In genomic region chr17:8073627-8074485, GRCh38 we compare ENCODE assay signal across 8 cellular contexts. TPM values are rescaled to one million over a fixed set of nuclear protein-coding genes. Genes with fewer than 3 reads are reported as not detected.
DNase-seq lines count a peak whose midpoint lies in the region; ATAC-seq and TF ChIP-seq lines count a peak whose summit lies in the region.

No MANE protein-coding gene starts in this region.

- H2AFZ ChIP-seq in mesenchymal stem cell (ENCODE audit: low read depth, low read length) = no peak overlapping the region

- H3K79me1 ChIP-seq in mesenchymal stem cell (replicated peaks; ENCODE audit: low read length, poor library complexity, severe bottlenecking) = no peaks in the 10 kb centered on the region

- ATAC-seq in activated CD8-positive, alpha-beta T cell treated with anti-CD3 and anti-CD28 coated beads for 36 hours = peak; percentile 92
- peak; percentile 95 for ATAC-seq in effector memory CD8-positive, alpha-beta T cell (replicated peaks)
- ATAC-seq in GM18861 (IDR thresholded peaks at IDR 0.05; ENCODE audit: unreplicated experiment) = no peak

- no peak overlapping the region for H2BK12ac ChIP-seq in mesenchymal stem cell (ENCODE audit: low read length in 2 of 2)

- CTCF ChIA-PET in activated CD8-positive, alpha-beta T cell treated with anti-CD3 and anti-CD28 coated beads for 36 hours (lab: Charles Lee) = interaction anchor here (0.6 to 12.2 kb wide), 50 partner anchors 10 to 303 kb away, joined by 3 to 360 read pairs (median 4); partner anchors contain the start of genes ALOX12B, ALOXE3, CNTROB and CTC1

- intact Hi-C loops in activated CD8-positive, alpha-beta T cell treated with anti-CD3 and anti-CD28 coated beads for 36 hours (cut with micrococcal nuclease) = no loop called here

- no peak overlapping the region for H3K9ac ChIP-seq in mesenchymal stem cell (ENCODE audit: low read length)

- H3K27ac Mint-ChIP-seq in activated CD8-positive, alpha-beta T cell treated with anti-CD3 and anti-CD28 coated beads for 36 hours = peak overlapping the region; percentile 46
- peak overlapping the region; percentile 20 to 46 for H3K27ac Mint-ChIP-seq in effector memory CD8-positive, alpha-beta T cell

- peak; percentile 46 for DNase-seq in AG10803 (ENCODE audit: low read depth)
- DNase-seq in GM20000 (ENCODE audit: low spot score) = peak; percentile 92
- peak; percentile 47 for DNase-seq in NCI-H510A treated with DMSO at 0.1 percent for 48 hours (lab: John Stamatoyannopoulos, UW)
- peak; percentile 88 for DNase-seq in activated CD8-positive, alpha-beta T cell treated with anti-CD3 and anti-CD28 coated beads for 36 hours
- DNase-seq in effector memory CD8-positive, alpha-beta T cell = peak; percentile 81 to 84 (median 81)
- peak; percentile 62 for DNase-seq in mesenchymal stem cell
- peak; percentile 76 for DNase-seq in stimulated activated CD8-positive, alpha-beta memory T cell treated with anti-CD3 and anti-CD28 coated beads, Interleukin-4, amount 100 ng/mL, for 24 hours (ENCODE audit: low read depth)

- peak overlapping the region; percentile 69 for H3K4me3 Mint-ChIP-seq in activated CD8-positive, alpha-beta T cell treated with anti-CD3 and anti-CD28 coated beads for 36 hours
- H3K4me3 Mint-ChIP-seq in effector memory CD8-positive, alpha-beta T cell = peak overlapping the region; percentile 64 to 74

- H2BK15ac ChIP-seq in mesenchymal stem cell (ENCODE audit: low read depth, poor library complexity, severe bottlenecking) = no peak overlapping the region

- no peak overlapping the region for H4K91ac ChIP-seq in mesenchymal stem cell (ENCODE audit: low read length)

- peaks cover 10% of the 10 kb centered on the region for H3K4me1 ChIP-seq in mesenchymal stem cell (ENCODE audit: control insufficient read depth, insufficient read depth, low read depth, low read length)

- peaks cover 39% of the 10 kb centered on the region for H3K27me3 Mint-ChIP-seq in activated CD8-positive, alpha-beta T cell treated with anti-CD3 and anti-CD28 coated beads for 36 hours
- peaks cover 62 to 73% of the 10 kb centered on the region in 2 donors for H3K27me3 Mint-ChIP-seq in effector memory CD8-positive, alpha-beta T cell

- H3K23ac ChIP-seq in mesenchymal stem cell (ENCODE audit: low read length in 2 of 2) = no peak overlapping the region

- H2AK5ac ChIP-seq in mesenchymal stem cell (ENCODE audit: low read length, severe bottlenecking) = no peak overlapping the region

- no peaks in the 10 kb centered on the region for H3K36me3 ChIP-seq in mesenchymal stem cell (ENCODE audit: control insufficient read depth in 1 of 2, insufficient read depth in 2 of 2, low read depth in 1 of 2, low read length in 2 of 2)

- POLR2A ChIA-PET in activated CD8-positive, alpha-beta T cell treated with anti-CD3 and anti-CD28 coated beads for 36 hours (lab: Charles Lee) = interaction anchor here (0.7 to 4.1 kb wide), 5 partner anchors 13 to 175 kb away, joined by 3 to 16 read pairs (median 3); partner anchors contain the start of genes CTC1 and PFAS

- no peak overlapping the region for H3K18ac ChIP-seq in mesenchymal stem cell (ENCODE audit: low read depth in 1 of 2, low read length in 2 of 2)

- H3K36me3 Mint-ChIP-seq in activated CD8-positive, alpha-beta T cell treated with anti-CD3 and anti-CD28 coated beads for 36 hours (ENCODE audit: low read depth) = no peaks in the 10 kb centered on the region
- peaks cover 3% of the 10 kb centered on the region for H3K36me3 Mint-ChIP-seq in effector memory CD8-positive, alpha-beta T cell (ENCODE audit: insufficient read depth)

- H4K8ac ChIP-seq in mesenchymal stem cell (ENCODE audit: low read length) = no peak overlapping the region

- H3K4me1 Mint-ChIP-seq in activated CD8-positive, alpha-beta T cell treated with anti-CD3 and anti-CD28 coated beads for 36 hours (ENCODE audit: low read depth) = peaks cover 19% of the 10 kb centered on the region
- H3K4me1 Mint-ChIP-seq in effector memory CD8-positive, alpha-beta T cell (ENCODE audit: low read depth in 2 of 2) = peaks cover 18 to 24% of the 10 kb centered on the region in 2 donors

- H3K4me3 ChIP-seq in AG10803 (ENCODE audit: low read length) = no peak overlapping the region
- no peak overlapping the region for H3K4me3 ChIP-seq in mesenchymal stem cell (ENCODE audit: insufficient read depth in 1 of 2, low read depth in 1 of 2, low read length in 2 of 2)

- H3K4me2 ChIP-seq in mesenchymal stem cell (ENCODE audit: low read length, poor library complexity, severe bottlenecking) = no peak overlapping the region

- H3K9me3 ChIP-seq in mesenchymal stem cell (ENCODE audit: control insufficient read depth, low read length) = no peaks in the 10 kb centered on the region

- peaks cover 86 to 88% of the 10 kb centered on the region in 2 experiments for H3K27me3 ChIP-seq in mesenchymal stem cell (ENCODE audit: control insufficient read depth in 1 of 2, insufficient read depth in 1 of 2, low read length in 2 of 2)

- H3K4ac ChIP-seq in mesenchymal stem cell (ENCODE audit: low read depth in 1 of 2, low read length in 2 of 2) = no peak overlapping the region

- no peaks in the 10 kb centered on the region for H3K9me3 Mint-ChIP-seq in activated CD8-positive, alpha-beta T cell treated with anti-CD3 and anti-CD28 coated beads for 36 hours
- no peaks in the 10 kb centered on the region for H3K9me3 Mint-ChIP-seq in effector memory CD8-positive, alpha-beta T cell

- no peak overlapping the region for H2BK120ac ChIP-seq in mesenchymal stem cell (ENCODE audit: low read depth, low read length)

- H3K14ac ChIP-seq in mesenchymal stem cell (ENCODE audit: low read length in 2 of 2) = no peak overlapping the region

- TF ChIP-seq CTCF in AG10803 (conservative IDR thresholded peaks at IDR 0.05; ENCODE audit: low read length) (peak; percentile 80), GM20000 (IDR thresholded peaks at IDR 0.05; ENCODE audit: extremely low read depth, missing control alignments) (peak; percentile 96)
- peak; percentile 86 for TF ChIP-seq CTCF in activated CD8-positive, alpha-beta T cell treated with anti-CD3 and anti-CD28 coated beads for 36 hours (IDR thresholded peaks at IDR 0.05)

- H3K27ac ChIP-seq in mesenchymal stem cell (ENCODE audit: low read length, poor library complexity, severe bottlenecking) = no peak overlapping the region

- WGBS in mesenchymal stem cell = 10% methylated on average over 28 of the region's 28 CpGs

- H2BK5ac ChIP-seq in mesenchymal stem cell (ENCODE audit: low read depth, low read length, poor library complexity, severe bottlenecking) = no peak overlapping the region

RNA-seq across cellular contexts. Expression of gene ALOX12B, which starts 13.7 kb away (rescaled TPM):
- 1 to 10 TPM; 4.3 to 5.2 TPM for total RNA-seq in activated CD8-positive, alpha-beta T cell treated with anti-CD3 and anti-CD28 coated beads for 36 hours
- not detected for polyA plus RNA-seq in mesenchymal stem cell (2013, experiment 1 of 2)
- polyA plus RNA-seq in mesenchymal stem cell (2013, experiment 2 of 2) = not detected

RNA-seq across cellular contexts. Expression of gene ALOX15B, which starts 35.0 kb away (rescaled TPM):
- under 1 TPM in 1 of 2 experiments, not detected in 1; 0.16 TPM for total RNA-seq in activated CD8-positive, alpha-beta T cell treated with anti-CD3 and anti-CD28 coated beads for 36 hours
- polyA plus RNA-seq in mesenchymal stem cell (2013, experiment 1 of 2) = 0.11 TPM
- polyA plus RNA-seq in mesenchymal stem cell (2013, experiment 2 of 2) = 0.11 TPM

RNA-seq across cellular contexts. Expression of gene ALOXE3, which starts 44.5 kb away (rescaled TPM):
- under 1 TPM in 1 of 2 experiments, not detected in 1; 0.09 TPM for total RNA-seq in activated CD8-positive, alpha-beta T cell treated with anti-CD3 and anti-CD28 coated beads for 36 hours
- 0.01 TPM for polyA plus RNA-seq in mesenchymal stem cell (2013, experiment 1 of 2)
- polyA plus RNA-seq in mesenchymal stem cell (2013, experiment 2 of 2) = not detected

RNA-seq across cellular contexts. Expression of gene HES7, which starts 50.0 kb away (rescaled TPM):
- 1 to 10 TPM; 4.0 to 4.9 TPM for total RNA-seq in activated CD8-positive, alpha-beta T cell treated with anti-CD3 and anti-CD28 coated beads for 36 hours
- polyA plus RNA-seq in mesenchymal stem cell (2013, experiment 1 of 2) = 1.5 TPM
- polyA plus RNA-seq in mesenchymal stem cell (2013, experiment 2 of 2) = 1.4 TPM
